In genomic region chr1:167465018-167465417, GRCh38 we compare ENCODE assay signal across 27 cellular contexts. TPM values are rescaled to one million over a fixed set of nuclear protein-coding genes. Genes with fewer than 3 reads are reported as not detected.
DNase-seq lines count a peak whose midpoint lies in the region; ATAC-seq and TF ChIP-seq lines count a peak whose summit lies in the region.
"Had no signal": no experiment of that assay in that cellular context is flagged by ENCODE, and none has a peak within 500 bp of the region (broad histone marks: within the 10 kb centered on the region; RNA-seq: fewer than 3 reads in every experiment).

No MANE protein-coding gene starts in this region.

- no peak overlapping the region for H3K4me3 Mint-ChIP-seq in activated CD8-positive, alpha-beta T cell treated with anti-CD3 and anti-CD28 coated beads, Interleukin-2, amount 10 ng/mL, durations not matched to agents 7 days and 5 days
- H3K4me3 Mint-ChIP-seq in effector memory CD8-positive, alpha-beta T cell: peak overlapping the region; percentile 3 to 4
- H3K4me3 Mint-ChIP-seq: neural crest cell had no signal

- no peaks in the 10 kb centered on the region for H3K27me3 Mint-ChIP-seq in activated CD8-positive, alpha-beta T cell treated with anti-CD3 and anti-CD28 coated beads, Interleukin-2, amount 10 ng/mL, durations not matched to agents 7 days and 5 days (ENCODE audit: low read depth)
- no peaks in the 10 kb centered on the region for H3K27me3 Mint-ChIP-seq in effector memory CD8-positive, alpha-beta T cell

- no peaks in the 10 kb centered on the region for H3K9me3 Mint-ChIP-seq in activated CD8-positive, alpha-beta T cell treated with anti-CD3 and anti-CD28 coated beads, Interleukin-2, amount 10 ng/mL, durations not matched to agents 7 days and 5 days (ENCODE audit: insufficient read depth)
- no peaks in the 10 kb centered on the region for H3K9me3 Mint-ChIP-seq in effector memory CD8-positive, alpha-beta T cell
- H3K9me3 Mint-ChIP-seq: neural crest cell had no signal

- no peaks in the 10 kb centered on the region for H3K9me3 ChIP-seq in heart right ventricle
- H3K9me3 ChIP-seq: SK-N-SH, suprapubic skin had no signal

- peaks cover 64% of the 10 kb centered on the region for H3K36me3 Mint-ChIP-seq in activated CD8-positive, alpha-beta T cell treated with anti-CD3 and anti-CD28 coated beads, Interleukin-2, amount 10 ng/mL, durations not matched to agents 7 days and 5 days (ENCODE audit: low read depth)
- H3K36me3 Mint-ChIP-seq in effector memory CD8-positive, alpha-beta T cell (ENCODE audit: insufficient read depth): peaks cover 84% of the 10 kb centered on the region

- H3K36me3 ChIP-seq in heart right ventricle: no peaks in the 10 kb centered on the region
- H3K36me3 ChIP-seq: suprapubic skin had no signal

- no peak for TF ChIP-seq CTCF in heart right ventricle (IDR thresholded peaks at IDR 0.05)

- CTCF ChIA-PET in activated CD8-positive, alpha-beta T cell treated with anti-CD3 and anti-CD28 coated beads, Interleukin-2, amount 10 ng/mL, durations not matched to agents 7 days and 5 days (lab: Charles Lee): interaction anchor here (0.8 to 5.3 kb wide), 4 partner anchors 8 to 55 kb away, joined by 3 to 26 read pairs (median 4); partner anchors contain the start of gene CD247

- H3K27ac ChIP-seq in heart right ventricle: no peak overlapping the region
- H3K27ac ChIP-seq: C4-2B, suprapubic skin had no signal

- ATAC-seq in Right ventricle myocardium inferior (no peak), heart right ventricle (no peak), HG03565 (IDR thresholded peaks at IDR 0.05; ENCODE audit: unreplicated experiment) (no peak), HG02970 (IDR thresholded peaks at IDR 0.05; ENCODE audit: low FRiP score, unreplicated experiment) (no peak)
- ATAC-seq in activated CD8-positive, alpha-beta T cell treated with anti-CD3 and anti-CD28 coated beads, Interleukin-2, amount 10 ng/mL, durations not matched to agents 7 days and 5 days: no peak
- no peak for ATAC-seq in effector memory CD8-positive, alpha-beta T cell (replicated peaks)

- POLR2A ChIA-PET in activated CD8-positive, alpha-beta T cell treated with anti-CD3 and anti-CD28 coated beads, Interleukin-2, amount 10 ng/mL, durations not matched to agents 7 days and 5 days (lab: Charles Lee): interaction anchor here (0.9 to 2.2 kb wide), 2 partner anchors 9 to 18 kb away, joined by 3 to 5 read pairs; no protein-coding TSS in a partner anchor

- WGBS in heart right ventricle, 2 donors: 86 to 96% methylated on average over 2 of the region's 2 CpGs

- peaks cover 59% of the 10 kb centered on the region for H3K4me1 Mint-ChIP-seq in activated CD8-positive, alpha-beta T cell treated with anti-CD3 and anti-CD28 coated beads, Interleukin-2, amount 10 ng/mL, durations not matched to agents 7 days and 5 days (ENCODE audit: low read depth)
- peaks cover 28 to 48% of the 10 kb centered on the region in 2 donors for H3K4me1 Mint-ChIP-seq in effector memory CD8-positive, alpha-beta T cell (ENCODE audit: low read depth in 2 of 2)

- intact Hi-C loops in Right ventricle myocardium inferior (cut with DNase I): no loop called here
- intact Hi-C loops in heart right ventricle (cut with DNase I): loop anchor here in 1 of 10 donors (10.0 kb wide), 1 partner anchor 60 kb away; no protein-coding TSS in a partner anchor

- H3K27me3 ChIP-seq in heart right ventricle: no peaks in the 10 kb centered on the region
- H3K27me3 ChIP-seq: hepatocyte, suprapubic skin had no signal

- peak; percentile 41 for DNase-seq in Right ventricle myocardium inferior (ENCODE audit: missing footprints)
- DNase-seq in heart right ventricle: no peak
- DNase-seq in activated CD8-positive, alpha-beta T cell treated with anti-CD3 and anti-CD28 coated beads, Interleukin-2, amount 10 ng/mL, durations not matched to agents 7 days and 5 days: no peak
- DNase-seq in effector memory CD8-positive, alpha-beta T cell: no peak
- DNase-seq in NCI-H1105 treated with DMSO at 0.1 percent for 48 hours (lab: John Stamatoyannopoulos, UW): no peak
- DNase-seq: activated CD4-positive, CD25-positive, alpha-beta regulatory T cell; DMS153; erythroblast; foreskin fibroblast; GF-D8; KBM-7; left ventricle myocardium superior; midbrain; MM.1S; NCI-H1694 treated with DMSO at 0.1 percent for 48 hours; RPMI8226; SK-N-SH; T1000 had no signal

- H3K27ac Mint-ChIP-seq in activated CD8-positive, alpha-beta T cell treated with anti-CD3 and anti-CD28 coated beads, Interleukin-2, amount 10 ng/mL, durations not matched to agents 7 days and 5 days: peak overlapping the region; percentile 35
- peak overlapping the region; percentile 24 to 81 for H3K27ac Mint-ChIP-seq in effector memory CD8-positive, alpha-beta T cell
- H3K27ac Mint-ChIP-seq: progenitor cell of endocrine pancreas had no signal

- no peak overlapping the region for H3K4me3 ChIP-seq in heart right ventricle
- H3K4me3 ChIP-seq: hepatocyte, suprapubic skin had no signal

- peaks cover 0 to 5% (median 0%) of the 10 kb centered on the region in 9 donors for H3K4me1 ChIP-seq in heart right ventricle
- H3K4me1 ChIP-seq: suprapubic skin had no signal

RNA-seq across cellular contexts. Expression of gene CD247, which starts 53.3 kb away (rescaled TPM):
- total RNA-seq in Right ventricle myocardium inferior (0.92 TPM), heart right ventricle (1 to 10 TPM in 2 of 10 donors, under 1 TPM in 7, not detected in 1; 0.31 to 6.5 (median 0.74) TPM)
- polyA plus RNA-seq in heart right ventricle: under 1 TPM; 0.39 to 0.66 TPM
- total RNA-seq in activated CD8-positive, alpha-beta T cell treated with anti-CD3 and anti-CD28 coated beads, Interleukin-2, amount 10 ng/mL, durations not matched to agents 7 days and 5 days: 100 to 1,000 TPM; 243 to 251 TPM
- total RNA-seq: chondrocyte, hepatocyte, HT-29, progenitor cell of endocrine pancreas had no signal
- polyA plus RNA-seq: hepatocyte had no signal

Comparison
In these comparisons a context has a peak if more than half of its experiments do, and no peak if none do; other contexts are left out.
1. RNA of gene CD247, which starts 53.3 kb away (total RNA-seq): 243 to 251 TPM in activated CD8-positive, alpha-beta T cell treated with anti-CD3 and anti-CD28 coated beads, Interleukin-2, amount 10 ng/mL, durations not matched to agents 7 days and 5 days; 0.92 TPM in Right ventricle myocardium inferior (single experiment) and 0.31 to 6.5 TPM in heart right ventricle; every median in the first group is over 10 times any median in the second.